Comparison of ENCODE assay signal across 8 cellular contexts in genomic region chr5:36414869-36415282, GRCh38.
A peak's percentile ranks its signal among the peaks of the same experiment; 100 is the strongest.
DNase-seq lines count a peak whose midpoint lies in the region; ATAC-seq and TF ChIP-seq lines count a peak whose summit lies in the region.

No MANE protein-coding gene starts in this region.

- no peaks in the 10 kb centered on the region for H3K36me3 ChIP-seq in Karpas-422 (ENCODE audit: insufficient read depth, low read length)
- no peaks in the 10 kb centered on the region for H3K36me3 ChIP-seq in tibial artery

- peak; percentile 22 for DNase-seq in COLO829 (ENCODE audit: low spot score)
- peak; percentile 69 for DNase-seq in Karpas-422
- DNase-seq in SW480 (ENCODE audit: low spot score): peak; percentile 62
- DNase-seq in left ventricle myocardium superior: no peak
- DNase-seq in tibial artery: no peak
- no peak for DNase-seq in stimulated activated naive CD8-positive, alpha-beta T cell treated with anti-CD3 and anti-CD28 coated beads, Interleukin-15, Interleukin-2, amounts not matched to agents 100 U/mL and 50 U/mL, for 24 hours

- no peaks in the 10 kb centered on the region for H3K9me2 ChIP-seq in Karpas-422 (replicated peaks; ENCODE audit: insufficient read depth, low read length)

- H3K4me3 ChIP-seq in Karpas-422 (ENCODE audit: low read length) (no peak overlapping the region), tibial artery (no peak overlapping the region)

- H3K9me3 ChIP-seq in Karpas-422 (ENCODE audit: low read length): no peaks in the 10 kb centered on the region
- H3K9me3 ChIP-seq in tibial artery: no peaks in the 10 kb centered on the region

- no peak overlapping the region for H3K4me2 ChIP-seq in Karpas-422 (ENCODE audit: low read depth, low read length, poor library complexity, severe bottlenecking)

- H3K27ac ChIP-seq in Karpas-422 (ENCODE audit: low read length) (no peak overlapping the region), tibial artery (no peak overlapping the region)

- no peaks in the 10 kb centered on the region for H3K79me2 ChIP-seq in Karpas-422 (ENCODE audit: low read length)

- H4K20me1 ChIP-seq in Karpas-422 (ENCODE audit: insufficient read depth, low read depth, low read length): no peaks in the 10 kb centered on the region

- intact Hi-C loops in left ventricle myocardium superior (cut with micrococcal nuclease): loop anchor here (5.0 to 10.0 kb wide), 2 partner anchors 90 to 192 kb away; partner anchors contain the start of gene SLC1A3
- intact Hi-C loops in tibial artery (cut with DNase I; ENCODE audit: low total_unique reads): loop anchor here (10.0 kb wide), 1 partner anchor 90 kb away; no protein-coding TSS in a partner anchor

- H3K9ac ChIP-seq in Karpas-422 (ENCODE audit: low read length): no peak overlapping the region

- peak; percentile 59 for ATAC-seq in left ventricle myocardium superior
- ATAC-seq in HG03469 (IDR thresholded peaks at IDR 0.05; ENCODE audit: unreplicated experiment): no peak
- no peak for ATAC-seq in stimulated activated naive CD8-positive, alpha-beta T cell treated with anti-CD3 and anti-CD28 coated beads, Interleukin-15, Interleukin-2, amounts not matched to agents 100 U/mL and 50 U/mL, for 24 hours
- ATAC-seq in activated CD4-positive, CD25-positive, alpha-beta regulatory T cell treated with anti-CD3 and anti-CD28 coated beads, Interleukin-2, amount 50 U/mL, for 24 hours: no peak

- H3K27me3 ChIP-seq in Karpas-422 (ENCODE audit: low read length): no peaks in the 10 kb centered on the region
- no peaks in the 10 kb centered on the region for H3K27me3 ChIP-seq in tibial artery

- peak; percentile 45 to 49 for TF ChIP-seq CTCF in tibial artery (IDR thresholded peaks at IDR 0.05)

- H3K4me1 ChIP-seq in Karpas-422 (ENCODE audit: low read length): no peaks in the 10 kb centered on the region
- H3K4me1 ChIP-seq in tibial artery: no peaks in the 10 kb centered on the region

- H2AFZ ChIP-seq in Karpas-422 (ENCODE audit: low read length): no peak overlapping the region

Comparison
In these comparisons a context has a peak if more than half of its experiments do, and no peak if none do; other contexts are left out.
1. DNase-seq: peak in COLO829 (single experiment), Karpas-422 (single experiment) and SW480 (single experiment); none in left ventricle myocardium superior (single experiment), tibial artery (0 of 2) and stimulated activated naive CD8-positive, alpha-beta T cell treated with anti-CD3 and anti-CD28 coated beads, Interleukin-15, Interleukin-2, amounts not matched to agents 100 U/mL and 50 U/mL, for 24 hours (single experiment).